Comparison of ENCODE assay signal across 8 cellular contexts in genomic region chr9:4662989-4663792, GRCh38. TPM values are rescaled to one million over a fixed set of nuclear protein-coding genes. Genes with fewer than 3 reads are reported as not detected.
A peak's percentile ranks its signal among the peaks of the same experiment; 100 is the strongest.
DNase-seq lines count a peak whose midpoint lies in the region; ATAC-seq and TF ChIP-seq lines count a peak whose summit lies in the region.

No MANE protein-coding gene starts in this region.

- H3K36me3 ChIP-seq in RWPE2 (ENCODE audit: low read depth), result no peaks in the 10 kb centered on the region
- H3K36me3 ChIP-seq in parathyroid adenoma (ENCODE audit: control insufficient read depth, insufficient read depth, low read length), result no peaks in the 10 kb centered on the region

- H3K4me1 Mint-ChIP-seq in activated naive CD4-positive, alpha-beta T cell treated with anti-CD3 and anti-CD28 coated beads, Interleukin-2, amount 50 U/mL, for 24 hours, result peaks cover 66% of the 10 kb centered on the region

- H3K27ac ChIP-seq in RWPE2 (ENCODE audit: poor library complexity, severe bottlenecking) (no peak overlapping the region), parathyroid adenoma (peak overlapping the region; percentile 64)

- H3K27me3 ChIP-seq in RWPE2 (ENCODE audit: insufficient read depth, poor library complexity, severe bottlenecking) (no peaks in the 10 kb centered on the region), parathyroid adenoma (ENCODE audit: control insufficient read depth, insufficient read depth, low read length) (no peaks in the 10 kb centered on the region)

- no peak for ATAC-seq in RWPE2 (ENCODE audit: low read depth)
- ATAC-seq in esophagus mucosa, result peak; percentile 17
- ATAC-seq in HG02763 (IDR thresholded peaks at IDR 0.05; ENCODE audit: unreplicated experiment), result no peak
- ATAC-seq in GM18517 (IDR thresholded peaks at IDR 0.05; ENCODE audit: unreplicated experiment), result no peak
- no peak for ATAC-seq in GM19351 (IDR thresholded peaks at IDR 0.05; ENCODE audit: unreplicated experiment)

- H2AFZ ChIP-seq in parathyroid adenoma, result peak overlapping the region; percentile 91

- peak overlapping the region; percentile 94 for H3K4me2 ChIP-seq in parathyroid adenoma (ENCODE audit: low read length)

- no peak for DNase-seq in activated naive CD4-positive, alpha-beta T cell treated with Interleukin-2 at 50 U/mL for 16 hours
- no peak for DNase-seq in RWPE2 (ENCODE audit: low spot score)

- TF ChIP-seq CTCF in RWPE2 (IDR thresholded peaks at IDR 0.05; ENCODE audit: poor library complexity, severe bottlenecking) (no peak), parathyroid adenoma (IDR thresholded peaks at IDR 0.05) (no peak)

- H3K9me3 Mint-ChIP-seq in activated naive CD4-positive, alpha-beta T cell treated with anti-CD3 and anti-CD28 coated beads, Interleukin-2, amount 50 U/mL, for 24 hours, result no peaks in the 10 kb centered on the region

- no peaks in the 10 kb centered on the region for H3K27me3 Mint-ChIP-seq in activated naive CD4-positive, alpha-beta T cell treated with anti-CD3 and anti-CD28 coated beads, Interleukin-2, amount 50 U/mL, for 24 hours

- no peak overlapping the region for H3K9ac ChIP-seq in parathyroid adenoma

- H3K9me3 ChIP-seq in RWPE2 (ENCODE audit: severe bottlenecking) (no peaks in the 10 kb centered on the region), parathyroid adenoma (ENCODE audit: control insufficient read depth, low read length) (no peaks in the 10 kb centered on the region)

- peak overlapping the region; percentile 78 for H3K27ac Mint-ChIP-seq in activated naive CD4-positive, alpha-beta T cell treated with anti-CD3 and anti-CD28 coated beads, Interleukin-2, amount 50 U/mL, for 24 hours

- no peaks in the 10 kb centered on the region for H3K79me2 ChIP-seq in parathyroid adenoma

- H3K36me3 Mint-ChIP-seq in activated naive CD4-positive, alpha-beta T cell treated with anti-CD3 and anti-CD28 coated beads, Interleukin-2, amount 50 U/mL, for 24 hours, result no peaks in the 10 kb centered on the region

- H3K4me3 ChIP-seq in RWPE2 (ENCODE audit: severe bottlenecking) (peak overlapping the region; percentile 73), parathyroid adenoma (ENCODE audit: low read depth, low read length) (peak overlapping the region; percentile 77)

- peak overlapping the region; percentile 85 for H3K4me3 Mint-ChIP-seq in activated naive CD4-positive, alpha-beta T cell treated with anti-CD3 and anti-CD28 coated beads, Interleukin-2, amount 50 U/mL, for 24 hours

- H3K4me1 ChIP-seq in RWPE2 (ENCODE audit: insufficient read depth, poor library complexity, severe bottlenecking) (peaks cover 38% of the 10 kb centered on the region), parathyroid adenoma (peaks cover 2% of the 10 kb centered on the region)

RNA-seq across cellular contexts. Expression of gene PLPP6, which starts 1.1 kb away (rescaled TPM):
- total RNA-seq in esophagus mucosa, result 6.1 TPM

RNA-seq across cellular contexts. Expression of gene SPATA6L, which starts 3.1 kb away (rescaled TPM):
- total RNA-seq in esophagus mucosa, result 3.1 TPM

RNA-seq across cellular contexts. Expression of gene CDC37L1, which starts 16.2 kb away (rescaled TPM):
- total RNA-seq in esophagus mucosa, result 9.3 TPM
